8 cellular contexts compared by ENCODE assay signal in genomic region chr2:101001713-101002561, GRCh38. TPM values are rescaled to one million over a fixed set of nuclear protein-coding genes. Genes with fewer than 3 reads are reported as not detected.
DNase-seq lines count a peak whose midpoint lies in the region; ATAC-seq and TF ChIP-seq lines count a peak whose summit lies in the region.

Gene RPL31 (plus strand): TSS chr2:101002289. CDS start chr2:101002702, 413 bp downstream.

- peaks cover 13% of the 10 kb centered on the region for H3K4me1 ChIP-seq in testis

- H3K27ac ChIP-seq in testis: peak within 1 kb of the TSS; percentile 83 to 87

- POLR2A ChIA-PET in GM10248 (lab: Yijun Ruan, JAX): interaction anchor here (0.6 to 2.8 kb wide), 11 partner anchors 10 to 1585 kb away, joined by 3 to 20 read pairs (median 3); partner anchors contain the start of genes PDCL3 and TBC1D8

- H3K27me3 Mint-ChIP-seq in activated naive CD8-positive, alpha-beta T cell: no peaks in the 10 kb centered on the region

- intact Hi-C loops in testis (cut with DNase I; ENCODE audit: low total_unique reads): no loop called here

- peak within 1 kb of the TSS; percentile 99 for H3K4me3 Mint-ChIP-seq in activated naive CD8-positive, alpha-beta T cell

- CTCF ChIA-PET in GM10248 (lab: Yijun Ruan, JAX): interaction anchor here (0.6 to 2.8 kb wide), 6 partner anchors 11 to 148 kb away, joined by 3 to 13 read pairs (median 3); no protein-coding TSS in a partner anchor

- H3K36me3 Mint-ChIP-seq in activated naive CD8-positive, alpha-beta T cell: peaks cover 35% of the 10 kb centered on the region

- no peaks in the 10 kb centered on the region for H3K9me3 Mint-ChIP-seq in activated naive CD8-positive, alpha-beta T cell (ENCODE audit: low read depth)

- no peak for TF ChIP-seq CTCF in GM10248 (IDR thresholded peaks at IDR 0.05; ENCODE audit: control extremely low read depth, extremely low read depth, low read depth, missing control alignments)
- no peak for TF ChIP-seq CTCF in omental fat pad (IDR thresholded peaks at IDR 0.05)
- TF ChIP-seq CTCF in testis (IDR thresholded peaks at IDR 0.05): peak in 1 of 3 experiments; percentile 7

- peak; percentile 76 for TF ChIP-seq POLR2A in testis (IDR thresholded peaks at IDR 0.05)

- H3K36me3 ChIP-seq in testis (ENCODE audit: low read depth, missing control alignments): no peaks in the 10 kb centered on the region

- peak within 1 kb of the TSS; percentile 98 for H3K27ac Mint-ChIP-seq in activated naive CD8-positive, alpha-beta T cell

- H3K4me1 Mint-ChIP-seq in activated naive CD8-positive, alpha-beta T cell (ENCODE audit: low read depth): peaks cover 45% of the 10 kb centered on the region

- ATAC-seq in HG02623 (IDR thresholded peaks at IDR 0.05; ENCODE audit: unreplicated experiment): peak; percentile 97
- peak; percentile 95 for ATAC-seq in omental fat pad (ENCODE audit: low FRiP score)

- H3K9me3 ChIP-seq in testis: no peaks in the 10 kb centered on the region

- DNase-seq in GM10248 (ENCODE audit: extremely low spot score): peak; percentile 99
- peak; percentile 91 for DNase-seq in NCI-H1105 (lab: John Stamatoyannopoulos, UW)
- peak; percentile 98 for DNase-seq in SKM-1 treated with dmso at 0.1 percent for 144 hours (lab: John Stamatoyannopoulos, UW; ENCODE audit: unreplicated experiment)
- DNase-seq in glomerular visceral epithelial cell (ENCODE audit: extremely low spot score): peak; percentile 97
- DNase-seq in omental fat pad (ENCODE audit: low spot score): peak; percentile 89
- DNase-seq in testis: peak; percentile 99

- H3K27me3 ChIP-seq in testis: no peaks in the 10 kb centered on the region

- peak within 1 kb of the TSS; percentile 85 to 96 for H3K4me3 ChIP-seq in testis

- 2% methylated on average over 40 to 59 of the region's 59 CpGs for WGBS in testis, 2 donors

RNA-seq across cellular contexts. Expression of gene RPL31, which starts in this region (rescaled TPM):
- total RNA-seq in omental fat pad (1,000 to 10,000 TPM; 1,177 to 1,447 (median 1,367) TPM), testis (100 to 1,000 TPM; 404 to 715 TPM)
- 1,643 TPM for polyA plus RNA-seq in testis (ENCODE audit: insufficient read depth, low read depth, low replicate concordance)

Comparison
In these comparisons a context has a peak if more than half of its experiments do, and no peak if none do; other contexts are left out.
1. Peak in every context shown above with its lines: DNase-seq, ATAC-seq, H3K4me3 ChIP-seq and H3K27ac ChIP-seq.